17 cellular contexts compared by ENCODE assay signal in the genomic region with DNA sequence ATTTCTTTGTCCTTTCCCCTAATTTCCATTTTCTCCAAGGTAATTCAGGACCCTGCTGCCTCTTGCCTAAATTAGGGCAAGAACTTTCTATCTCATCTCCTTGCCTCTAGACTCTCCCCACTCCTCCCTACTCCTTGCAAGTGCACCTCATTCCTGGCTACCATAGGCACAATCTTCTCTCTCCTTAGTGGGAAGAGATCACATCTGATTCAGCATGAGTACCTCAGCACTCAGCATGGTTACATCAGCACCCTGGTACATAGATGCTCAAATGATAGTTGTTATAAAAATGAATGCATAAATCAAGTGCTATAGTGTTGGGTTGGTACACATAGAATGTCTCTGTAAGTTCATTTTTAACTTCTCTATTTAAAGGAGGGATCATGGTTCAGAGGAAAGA.
DNase-seq lines count a peak whose midpoint lies in the region; ATAC-seq and TF ChIP-seq lines count a peak whose summit lies in the region.
"Had no signal": no experiment of that assay in that cellular context is flagged by ENCODE, and none has a peak within 500 bp of the region (broad histone marks: within the 10 kb centered on the region; RNA-seq: fewer than 3 reads in every experiment).

No MANE protein-coding gene starts in this region.

- peak overlapping the region; percentile 57; the same call in 1 of the 2 replicates for H3K27ac ChIP-seq in C4-2B
- H3K27ac ChIP-seq: BLaER1 treated with 17β-estradiol and CSF1 and Interleukin-3, amounts not matched to agents 10 nM and 100 nM had no signal

- TF ChIP-seq CTCF in C4-2B (conservative IDR thresholded peaks at IDR 0.05) (no peak), HFFc6 (IDR thresholded peaks at IDR 0.05) (no peak), chondrocyte (IDR thresholded peaks at IDR 0.05) (no peak), osteocyte (IDR thresholded peaks at IDR 0.05) (no peak)

- H3K9me3 Mint-ChIP-seq in HFFc6 (peaks cover 4% of the 10 kb centered on the region; the same call in 1 of the 2 replicates), chondrocyte (ENCODE audit: low read depth) (no peaks in the 10 kb centered on the region), osteocyte (ENCODE audit: unreplicated experiment) (no peaks in the 10 kb centered on the region)
- H3K9me3 Mint-ChIP-seq: CD4-positive, alpha-beta T cell had no signal

- H3K4me3 Mint-ChIP-seq in HFFc6 (peak overlapping the region; percentile 1; the same call in 1 of the 2 replicates), chondrocyte (ENCODE audit: unreplicated experiment) (no peak overlapping the region), osteocyte (ENCODE audit: unreplicated experiment) (no peak overlapping the region)
- H3K4me3 Mint-ChIP-seq: CD4-positive, alpha-beta T cell; GM23338 had no signal

- peaks cover 81% of the 10 kb centered on the region for H3K4me1 Mint-ChIP-seq in HFFc6 (ENCODE audit: low read depth)
- H3K4me1 Mint-ChIP-seq in chondrocyte (ENCODE audit: low read depth): peaks cover 74% of the 10 kb centered on the region
- H3K4me1 Mint-ChIP-seq in osteocyte (ENCODE audit: unreplicated experiment): peaks cover 58% of the 10 kb centered on the region

- DNase-seq in HFFc6: no peak
- no peak for DNase-seq in chondrocyte (ENCODE audit: low spot score)
- no peak for DNase-seq in osteocyte (ENCODE audit: extremely low spot score, unreplicated experiment)
- no peak for DNase-seq in AML-193 (lab: John Stamatoyannopoulos, UW)
- DNase-seq in T-helper 2 cell: no peak
- DNase-seq: Calu3; CD4-positive, alpha-beta T cell; DMS153; GF-D8; H7; Karpas-422 had no signal

- H3K27ac Mint-ChIP-seq in HFFc6 (peak overlapping the region; percentile 36), chondrocyte (ENCODE audit: unreplicated experiment) (peak overlapping the region; percentile 64), osteocyte (ENCODE audit: unreplicated experiment) (peak overlapping the region; percentile 58)
- H3K27ac Mint-ChIP-seq: CD4-positive, alpha-beta T cell; GM23338 had no signal

- H3K36me3 Mint-ChIP-seq in HFFc6 (ENCODE audit: low read depth) (peaks cover 36% of the 10 kb centered on the region), chondrocyte (ENCODE audit: low read depth) (no peaks in the 10 kb centered on the region), osteocyte (ENCODE audit: unreplicated experiment) (no peaks in the 10 kb centered on the region)

- H3K27me3 Mint-ChIP-seq in HFFc6 (ENCODE audit: insufficient read depth): no peaks in the 10 kb centered on the region
- no peaks in the 10 kb centered on the region for H3K27me3 Mint-ChIP-seq in chondrocyte (ENCODE audit: low read depth)
- no peaks in the 10 kb centered on the region for H3K27me3 Mint-ChIP-seq in osteocyte (ENCODE audit: unreplicated experiment)

- ATAC-seq in GM18498 (IDR thresholded peaks at IDR 0.05; ENCODE audit: unreplicated experiment) (no peak), HG02763 (IDR thresholded peaks at IDR 0.05; ENCODE audit: unreplicated experiment) (no peak)
- ATAC-seq: GM23338, K562 had no signal
